Comparison of ENCODE assay signal across 17 cellular contexts in the genomic region with DNA sequence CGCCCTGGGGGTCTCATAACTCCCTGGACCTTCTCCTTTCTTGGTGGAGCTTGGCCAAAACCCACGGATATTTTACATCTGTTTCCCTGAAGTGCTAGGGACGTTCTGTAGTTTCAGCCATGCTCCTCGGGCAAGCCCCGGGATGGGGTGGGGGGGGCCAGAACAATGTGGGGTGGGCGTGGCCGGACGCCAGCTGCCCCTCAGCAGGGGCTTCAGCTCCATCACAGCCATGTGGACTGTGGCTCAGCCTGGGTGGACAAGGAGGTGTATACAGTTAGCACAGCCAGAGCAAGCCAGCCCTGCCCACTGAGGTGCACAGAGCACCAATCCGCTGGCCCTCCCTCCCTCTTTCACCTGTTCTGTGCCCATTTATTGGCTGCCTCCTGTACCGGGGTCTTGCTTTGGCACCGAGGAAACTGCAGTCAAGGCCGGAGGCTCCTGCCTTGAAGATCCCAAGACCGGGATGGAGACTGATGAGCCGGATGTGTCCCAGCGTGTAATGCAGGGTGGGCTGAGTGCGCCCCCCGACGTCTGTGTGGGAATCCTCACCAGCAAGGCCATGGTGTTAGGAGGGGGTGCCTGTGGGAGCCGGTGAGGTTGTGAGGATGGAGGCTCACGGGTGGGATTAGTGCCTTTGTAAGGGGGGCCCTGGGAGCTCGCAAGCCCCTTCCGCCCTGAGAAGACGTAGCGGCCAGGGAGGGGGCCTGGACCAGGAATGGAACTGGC. TPM values are rescaled to one million over a fixed set of nuclear protein-coding genes. Genes with fewer than 3 reads are reported as not detected.
DNase-seq lines count a peak whose midpoint lies in the region; ATAC-seq, FAIRE-seq and TF ChIP-seq lines count a peak whose summit lies in the region.
"Had no signal": no experiment of that assay in that cellular context is flagged by ENCODE, and none has a peak within 500 bp of the region (broad histone marks: within the 10 kb centered on the region; RNA-seq: fewer than 3 reads in every experiment).

No MANE protein-coding gene starts in this region.

- POLR2A ChIA-PET in HCT116 (lab: Charles Lee) = no interaction called here
- POLR2A ChIA-PET in HepG2 (lab: Yijun Ruan, JAX) = no interaction called here

- H3K9me3 ChIP-seq in HCT116 (ENCODE audit: control insufficient read depth in 1 of 2, insufficient read depth in 1 of 2, low read depth in 1 of 2, low read length in 2 of 2) (no peaks in the 10 kb centered on the region), HepG2 (ENCODE audit: low read length) (no peaks in the 10 kb centered on the region)
- H3K9me3 ChIP-seq: body of pancreas, psoas muscle had no signal

- no peaks in the 10 kb centered on the region for H3K36me3 Mint-ChIP-seq in chondrocyte (ENCODE audit: low read depth)
- peaks cover 4% of the 10 kb centered on the region for H3K36me3 Mint-ChIP-seq in effector memory CD8-positive, alpha-beta T cell (ENCODE audit: insufficient read depth)

- H3K79me2 ChIP-seq in HCT116 (ENCODE audit: insufficient read depth, low read length) (no peaks in the 10 kb centered on the region), HepG2 (ENCODE audit: insufficient read depth, low read length) (no peaks in the 10 kb centered on the region)

- H3K27me3 ChIP-seq in HCT116 (ENCODE audit: insufficient read depth, low read length) = no peaks in the 10 kb centered on the region
- H3K27me3 ChIP-seq in HepG2 (ENCODE audit: control insufficient read depth in 1 of 2, insufficient read depth in 2 of 2, low read length in 2 of 2) = peaks cover 19 to 75% of the 10 kb centered on the region in 2 experiments
- H3K27me3 ChIP-seq: body of pancreas had no signal

- no TSS peak for BruUV-seq in HCT116 (replicated peaks; lab: Mats Ljungman, UMichigan)
- no TSS peak for BruUV-seq in HepG2 (replicated peaks; lab: Mats Ljungman, UMichigan)

- H3K4me1 Mint-ChIP-seq in chondrocyte (ENCODE audit: low read depth) = peaks cover 4% of the 10 kb centered on the region
- no peaks in the 10 kb centered on the region for H3K4me1 Mint-ChIP-seq in effector memory CD8-positive, alpha-beta T cell (ENCODE audit: low read depth in 2 of 2)

- WGBS in HepG2 (ENCODE audit: low lambda C conversion rate) = 35% methylated on average over 23 of the region's 24 CpGs

- TF ChIP-seq POLR2A in HCT116 (IDR thresholded peaks at IDR 0.05; ENCODE audit: borderline replicate concordance, extremely low read depth, insufficient read depth, insufficient read length) = no peak
- TF ChIP-seq POLR2A in HepG2 (IDR thresholded peaks at IDR 0.05; ENCODE audit: insufficient read depth in 1 of 2, low read depth in 2 of 2, low read length in 2 of 2) = no peak

- DNase-seq in AG08395 (ENCODE audit: low spot score) (peak; percentile 18), HCT116 (ENCODE audit: low read depth, low spot score) (no peak), chondrocyte (ENCODE audit: low spot score) (no peak), HepG2 (ENCODE audit: low spot score) (no peak), NCI-H1048 (lab: John Stamatoyannopoulos, UW) (no peak)
- no peak for DNase-seq in activated CD4-positive, alpha-beta T cell treated with anti-CD3 and anti-CD28 coated beads, Interleukin-2, amount 50 U/mL, for 4 hours
- DNase-seq in effector memory CD8-positive, alpha-beta T cell = no peak
- DNase-seq in effector CD8-positive, alpha-beta T cell (lab: John Stamatoyannopoulos, UW) = no peak
- DNase-seq: body of pancreas; Karpas-422; NCI-H2081 treated with DMSO at 0.1 percent for 48 hours; stimulated activated CD4-positive, alpha-beta T cell treated with anti-CD3 and anti-CD28 coated beads, Interleukin-4, amount 100 ng/mL, for 4 hours; T-helper 1 cell had no signal

- TF ChIP-seq CTCF in HCT116 (IDR thresholded peaks at IDR 0.05 in 2 of 3, conservative IDR thresholded peaks at IDR 0.05 in 1 of 3; ENCODE audit: borderline replicate concordance in 1 of 3, insufficient read depth in 1 of 3, low read depth in 2 of 3, low read length in 2 of 3) = no peak
- TF ChIP-seq CTCF in chondrocyte (IDR thresholded peaks at IDR 0.05) = peak; percentile 23
- peak; percentile 74 for TF ChIP-seq CTCF in HepG2 (CRISPR knock-in tag; IDR thresholded peaks at IDR 0.05)

- no peaks in the 10 kb centered on the region for H3K36me3 ChIP-seq in HCT116 (ENCODE audit: control insufficient read depth in 1 of 2, insufficient read depth in 2 of 2, low read length in 2 of 2)
- no peaks in the 10 kb centered on the region for H3K36me3 ChIP-seq in HepG2 (replicated peaks in 1 of 2; ENCODE audit: control insufficient read depth in 1 of 2, insufficient read depth in 2 of 2, low read length in 2 of 2)

- no peak overlapping the region for H3K4me3 ChIP-seq in HCT116 (replicated peaks in 1 of 2; ENCODE audit: low read depth in 1 of 2, low read length in 2 of 2)
- H3K4me3 ChIP-seq in HepG2 (replicated peaks in 1 of 3; ENCODE audit: insufficient read depth in 1 of 3, low read depth in 2 of 3, low read length in 3 of 3) = no peak overlapping the region
- H3K4me3 ChIP-seq: body of pancreas, psoas muscle had no signal

- no peak overlapping the region for H3K27ac ChIP-seq in HCT116 (ENCODE audit: low read depth, low read length)
- H3K27ac ChIP-seq in HepG2 (ENCODE audit: extremely low read length, insufficient read depth, low read length) = no peak overlapping the region
- H3K27ac ChIP-seq: body of pancreas, psoas muscle had no signal

- in situ Hi-C loops in HepG2 (cut with HindIII; ENCODE audit: extremely low pct_ligation_motif_present, low pct_unique_long_range_greater_than_20kb) = loop anchor here (10.0 kb wide), 1 partner anchor 84 kb away; no protein-coding TSS in a partner anchor

- ATAC-seq in HCT116 = no peak
- ATAC-seq in HepG2 = peak; percentile 16; the same call in 2 of the 3 replicates
- no peak for ATAC-seq in effector memory CD8-positive, alpha-beta T cell (replicated peaks)
- ATAC-seq: psoas muscle had no signal

- H4K20me1 ChIP-seq in HCT116 (ENCODE audit: insufficient read depth) = no peaks in the 10 kb centered on the region
- no peaks in the 10 kb centered on the region for H4K20me1 ChIP-seq in HepG2 (ENCODE audit: insufficient read depth, low read length)

- CTCF ChIA-PET in HCT116 (lab: Charles Lee) = no interaction called here
- CTCF ChIA-PET in HepG2 (lab: Yijun Ruan, JAX; ENCODE audit: low intra/inter-chr PET ratio, low total read pairs) = no interaction called here

- TF ChIP-seq EP300 in HepG2 (IDR thresholded peaks at IDR 0.05; ENCODE audit: low read depth in 2 of 2, low read length in 2 of 2) (no peak), HepG2 (CRISPR knock-in tag; IDR thresholded peaks at IDR 0.05; ENCODE audit: borderline replicate concordance) (no peak)

- H3K4me2 ChIP-seq in HCT116 (ENCODE audit: low read length) (no peak overlapping the region), HepG2 (ENCODE audit: low read depth, low read length) (no peak overlapping the region)

- H3K4me3 Mint-ChIP-seq in chondrocyte (ENCODE audit: unreplicated experiment) = no peak overlapping the region
- no peak overlapping the region for H3K4me3 Mint-ChIP-seq in effector memory CD8-positive, alpha-beta T cell
- H3K4me3 Mint-ChIP-seq: stimulated activated naive CD8-positive, alpha-beta T cell treated with anti-CD3 and anti-CD28 coated beads, Interleukin-15, Interleukin-2, amounts not matched to agents 100 ng/mL and 50 ng/mL, for 24 hours had no signal

- TF ChIP-seq RAD21 in HCT116 (IDR thresholded peaks at IDR 0.05; ENCODE audit: low read depth) (peak; percentile 33), HepG2 (CRISPR knock-in tag; IDR thresholded peaks at IDR 0.05) (no peak)

- RAD21 ChIA-PET in HCT116 (lab: Charles Lee; ENCODE audit: low non-redundant PET in 1 of 2, low total read pairs in 2 of 2, uncharacterized antibody in 2 of 2, unreplicated experiment in 2 of 2) = no interaction called here

- no peaks in the 10 kb centered on the region for H3K9me2 ChIP-seq in HCT116 (ENCODE audit: insufficient read depth)

- H2AFZ ChIP-seq in HCT116 (ENCODE audit: low read depth, low read length, poor library complexity, severe bottlenecking) = no peak overlapping the region
- H2AFZ ChIP-seq in HepG2 (ENCODE audit: low read length) = no peak overlapping the region

- intact Hi-C loops in HCT116 (cut with micrococcal nuclease) = no loop called here
- intact Hi-C loops in HepG2 (cut with micrococcal nuclease; ENCODE audit: unreplicated experiment) = no loop called here

- FAIRE-seq in HepG2 (lab: Jason Lieb, UNC) = no peak
- FAIRE-seq: endometrium had no signal

- H3K27ac Mint-ChIP-seq in chondrocyte (ENCODE audit: unreplicated experiment) = no peak overlapping the region
- no peak overlapping the region for H3K27ac Mint-ChIP-seq in effector memory CD8-positive, alpha-beta T cell
- H3K27ac Mint-ChIP-seq: stimulated activated naive CD8-positive, alpha-beta T cell treated with anti-CD3 and anti-CD28 coated beads, Interleukin-15, Interleukin-2, amounts not matched to agents 100 ng/mL and 50 ng/mL, for 24 hours had no signal

- no peaks in the 10 kb centered on the region for H3K9me3 Mint-ChIP-seq in chondrocyte (ENCODE audit: low read depth)
- no peaks in the 10 kb centered on the region for H3K9me3 Mint-ChIP-seq in effector memory CD8-positive, alpha-beta T cell
- H3K9me3 Mint-ChIP-seq: stimulated activated naive CD8-positive, alpha-beta T cell treated with anti-CD3 and anti-CD28 coated beads, Interleukin-15, Interleukin-2, amounts not matched to agents 100 ng/mL and 50 ng/mL, for 24 hours had no signal

- H3K9ac ChIP-seq in HCT116 (ENCODE audit: low read length) (no peak overlapping the region), HepG2 (ENCODE audit: insufficient read depth, low read depth, low read length) (no peak overlapping the region)

- H3K4me1 ChIP-seq in HCT116 (ENCODE audit: control insufficient read depth in 1 of 2, insufficient read depth in 2 of 2, low read length in 2 of 2) = peaks cover 0 to 4% of the 10 kb centered on the region in 2 experiments; a peak in 1 of 4 replicates
- no peaks in the 10 kb centered on the region for H3K4me1 ChIP-seq in HepG2 (ENCODE audit: insufficient read depth, low read length)

- peaks cover 3% of the 10 kb centered on the region for H3K27me3 Mint-ChIP-seq in chondrocyte (ENCODE audit: low read depth)
- no peaks in the 10 kb centered on the region for H3K27me3 Mint-ChIP-seq in effector memory CD8-positive, alpha-beta T cell
- H3K27me3 Mint-ChIP-seq: stimulated activated naive CD8-positive, alpha-beta T cell treated with anti-CD3 and anti-CD28 coated beads, Interleukin-15, Interleukin-2, amounts not matched to agents 100 ng/mL and 50 ng/mL, for 24 hours had no signal

RNA-seq across cellular contexts. Expression of a gene that starts 28.0 kb away (rescaled TPM):
- total RNA-seq in HCT116 (2021; ENCODE audit: unreplicated experiment) = not detected
- not detected in 2 replicates for polyA plus RNA-seq in HCT116 (2012)
- total RNA-seq in chondrocyte = 0.20 to 0.28 TPM in 2 of 3 replicates, not detected in the other
- not detected in 2 replicates for total RNA-seq in HepG2 (2016; rRNA removed; fragmentation: Illumina TruSeq; extraction: Trizol)
- not detected in 2 replicates for total RNA-seq in HepG2 (2016; cell fraction: cytosol; rRNA removed; fragmentation: Illumina TruSeq; extraction: Trizol; ENCODE audit: low read depth)
- total RNA-seq in HepG2 (2016; cell fraction: insoluble cytoplasmic fraction; rRNA removed; fragmentation: Illumina TruSeq; extraction: Trizol) = not detected in 2 replicates
- total RNA-seq in HepG2 (2016; cell fraction: membrane; rRNA removed; fragmentation: Illumina TruSeq; extraction: Trizol) = not detected in 2 replicates
- total RNA-seq in HepG2 (2016; cell fraction: nucleus; rRNA removed; fragmentation: Illumina TruSeq; extraction: Trizol) = not detected in 2 replicates
- polyA plus RNA-seq in HepG2 (2011; rRNA removed) = 0.01 and 0.09 TPM in 2 replicates
- 0.01 and 0.03 TPM in 2 replicates for polyA plus RNA-seq in HepG2 (2011; cell fraction: cytosol; rRNA removed)
- polyA plus RNA-seq in HepG2 (2011; cell fraction: nucleus; rRNA removed) = 0.14 and 0.32 TPM in 2 replicates
- 0.05 TPM in 2 replicates for polyA plus RNA-seq in HepG2 (2012)
- not detected in 2 replicates for polyA plus RNA-seq in HepG2 (2016; cell fraction: cytosol; fragmentation: Illumina TruSeq; extraction: Trizol; ENCODE audit: low read depth)
- polyA plus RNA-seq in HepG2 (2016; cell fraction: insoluble cytoplasmic fraction; fragmentation: Illumina TruSeq; extraction: Trizol; ENCODE audit: low read depth) = not detected in 2 replicates
- not detected in 2 replicates for polyA plus RNA-seq in HepG2 (2016; cell fraction: membrane; fragmentation: Illumina TruSeq; extraction: Trizol; ENCODE audit: low read depth)
- polyA plus RNA-seq in HepG2 (2016; cell fraction: nucleus; fragmentation: Illumina TruSeq; extraction: Trizol; ENCODE audit: insufficient read depth, low read depth) = not detected in 2 replicates
- polyA minus RNA-seq in HepG2 (2011; rRNA and poly(A)+ RNA removed; ENCODE audit: low replicate concordance) = 0.04 TPM in 1 of 2 replicates, not detected in the other
- polyA minus RNA-seq in HepG2 (2011; cell fraction: cytosol; rRNA and poly(A)+ RNA removed) = not detected in 2 replicates
- 0.13 TPM in 1 of 2 replicates, not detected in the other for polyA minus RNA-seq in HepG2 (2011; cell fraction: nucleus; rRNA and poly(A)+ RNA removed)
- total RNA-seq: body of pancreas, mucosa of gallbladder had no signal

RNA-seq across cellular contexts. Expression of a gene that starts 53.6 kb away (rescaled TPM):
- total RNA-seq in HCT116 (2021; ENCODE audit: unreplicated experiment) (not detected), chondrocyte (not detected in 3 replicates), HepG2 (2016; rRNA removed; fragmentation: Illumina TruSeq; extraction: Trizol) (not detected in 2 replicates)
- polyA plus RNA-seq in HCT116 (2012) = not detected in 2 replicates
- total RNA-seq in HepG2 (2016; cell fraction: cytosol; rRNA removed; fragmentation: Illumina TruSeq; extraction: Trizol; ENCODE audit: low read depth) = not detected in 2 replicates
- not detected in 2 replicates for total RNA-seq in HepG2 (2016; cell fraction: insoluble cytoplasmic fraction; rRNA removed; fragmentation: Illumina TruSeq; extraction: Trizol)
- total RNA-seq in HepG2 (2016; cell fraction: membrane; rRNA removed; fragmentation: Illumina TruSeq; extraction: Trizol) = not detected in 2 replicates
- not detected in 2 replicates for total RNA-seq in HepG2 (2016; cell fraction: nucleus; rRNA removed; fragmentation: Illumina TruSeq; extraction: Trizol)
- not detected in 2 replicates for polyA plus RNA-seq in HepG2 (2011; rRNA removed)
- not detected in 2 replicates for polyA plus RNA-seq in HepG2 (2011; cell fraction: cytosol; rRNA removed)
- polyA plus RNA-seq in HepG2 (2011; cell fraction: nucleus; rRNA removed) = not detected in 2 replicates
- not detected in 2 replicates for polyA plus RNA-seq in HepG2 (2012)
- polyA plus RNA-seq in HepG2 (2016; cell fraction: cytosol; fragmentation: Illumina TruSeq; extraction: Trizol; ENCODE audit: low read depth) = not detected in 2 replicates
- not detected in 2 replicates for polyA plus RNA-seq in HepG2 (2016; cell fraction: insoluble cytoplasmic fraction; fragmentation: Illumina TruSeq; extraction: Trizol; ENCODE audit: low read depth)
- not detected in 2 replicates for polyA plus RNA-seq in HepG2 (2016; cell fraction: membrane; fragmentation: Illumina TruSeq; extraction: Trizol; ENCODE audit: low read depth)
- polyA plus RNA-seq in HepG2 (2016; cell fraction: nucleus; fragmentation: Illumina TruSeq; extraction: Trizol; ENCODE audit: insufficient read depth, low read depth) = not detected in 2 replicates
- polyA minus RNA-seq in HepG2 (2011; rRNA and poly(A)+ RNA removed; ENCODE audit: low replicate concordance) = not detected in 2 replicates
- polyA minus RNA-seq in HepG2 (2011; cell fraction: cytosol; rRNA and poly(A)+ RNA removed) = not detected in 2 replicates
- not detected in 2 replicates for polyA minus RNA-seq in HepG2 (2011; cell fraction: nucleus; rRNA and poly(A)+ RNA removed)

Comparison
In these comparisons a context has a peak if more than half of its experiments do, and no peak if none do; other contexts are left out.
1. CTCF ChIP-seq: peak in chondrocyte (single experiment) and HepG2 (single experiment); none in HCT116 (0 of 3).